8 cellular contexts compared by ENCODE assay signal in genomic region chr5:37249820-37250175, GRCh38. TPM values are rescaled to one million over a fixed set of nuclear protein-coding genes. Genes with fewer than 3 reads are reported as not detected.
DNase-seq lines count a peak whose midpoint lies in the region; ATAC-seq, FAIRE-seq and TF ChIP-seq lines count a peak whose summit lies in the region.

No MANE protein-coding gene starts in this region.

- H3K9me3 ChIP-seq in uterus, result no peaks in the 10 kb centered on the region

- FAIRE-seq in bronchial epithelial cell (lab: Jason Lieb, UNC), result no peak

- H3K27ac Mint-ChIP-seq in activated naive CD4-positive, alpha-beta T cell treated with anti-CD3 and anti-CD28 coated beads, Interleukin-2, amount 10 ng/mL, durations not matched to agents 7 days and 5 days, result peak overlapping the region; percentile 76

- no peaks in the 10 kb centered on the region for H3K36me3 ChIP-seq in bronchial epithelial cell (ENCODE audit: control insufficient read depth, insufficient read depth, low read length)
- no peaks in the 10 kb centered on the region for H3K36me3 ChIP-seq in uterus

- no peak for TF ChIP-seq CTCF in bronchial epithelial cell (IDR thresholded peaks at IDR 0.05; ENCODE audit: insufficient read depth, low read length, severe bottlenecking)
- TF ChIP-seq CTCF in uterus (IDR thresholded peaks at IDR 0.05), result no peak

- TF ChIP-seq POLR2A in uterus (IDR thresholded peaks at IDR 0.05), result no peak

- peak overlapping the region; percentile 81 to 90 for H3K27ac ChIP-seq in uterus

- ATAC-seq in GM19463 (IDR thresholded peaks at IDR 0.05; ENCODE audit: unreplicated experiment), result no peak
- ATAC-seq in HG03159 (IDR thresholded peaks at IDR 0.05; ENCODE audit: unreplicated experiment), result no peak

- intact Hi-C loops in uterus (cut with DNase I; ENCODE audit: low total_unique reads), result no loop called here

- CTCF ChIA-PET in activated naive CD4-positive, alpha-beta T cell treated with anti-CD3 and anti-CD28 coated beads, Interleukin-2, amount 10 ng/mL, durations not matched to agents 7 days and 5 days (lab: Charles Lee), result no interaction called here

- H3K27me3 ChIP-seq in bronchial epithelial cell (ENCODE audit: control insufficient read depth, insufficient read depth, low read length) (no peaks in the 10 kb centered on the region), uterus (no peaks in the 10 kb centered on the region)

- H3K27me3 Mint-ChIP-seq in activated naive CD4-positive, alpha-beta T cell treated with anti-CD3 and anti-CD28 coated beads, Interleukin-2, amount 10 ng/mL, durations not matched to agents 7 days and 5 days, result no peaks in the 10 kb centered on the region

- H3K36me3 Mint-ChIP-seq in activated naive CD4-positive, alpha-beta T cell treated with anti-CD3 and anti-CD28 coated beads, Interleukin-2, amount 10 ng/mL, durations not matched to agents 7 days and 5 days, result peaks cover 2% of the 10 kb centered on the region

- H3K4me3 Mint-ChIP-seq in activated naive CD4-positive, alpha-beta T cell treated with anti-CD3 and anti-CD28 coated beads, Interleukin-2, amount 10 ng/mL, durations not matched to agents 7 days and 5 days, result peak overlapping the region; percentile 81

- H3K4me3 ChIP-seq in bronchial epithelial cell (ENCODE audit: low read depth, low read length) (peak overlapping the region; percentile 79), uterus (peak overlapping the region; percentile 77 to 78)

- DNase-seq in activated naive CD4-positive, alpha-beta T cell treated with anti-CD3 and anti-CD28 coated beads, Interleukin-2, amount 10 ng/mL, durations not matched to agents 7 days and 5 days, result no peak
- DNase-seq in activated naive CD4-positive, alpha-beta T cell treated with Interleukin-2 at 50 U/mL for 16 hours, result no peak
- no peak for DNase-seq in bronchial epithelial cell (ENCODE audit: low read depth)
- peak; percentile 9 for DNase-seq in medulla oblongata (ENCODE audit: extremely low spot score)
- no peak for DNase-seq in uterus
- DNase-seq in middle frontal gyrus (ENCODE audit: extremely low spot score, low spot score), result no peak

- H3K4me1 Mint-ChIP-seq in activated naive CD4-positive, alpha-beta T cell treated with anti-CD3 and anti-CD28 coated beads, Interleukin-2, amount 10 ng/mL, durations not matched to agents 7 days and 5 days, result peaks cover 27% of the 10 kb centered on the region

- peaks cover 0 to 9% of the 10 kb centered on the region in 2 donors for H3K4me1 ChIP-seq in uterus

- H3K9me3 Mint-ChIP-seq in activated naive CD4-positive, alpha-beta T cell treated with anti-CD3 and anti-CD28 coated beads, Interleukin-2, amount 10 ng/mL, durations not matched to agents 7 days and 5 days, result peaks cover 9% of the 10 kb centered on the region

RNA-seq across cellular contexts. Expression of gene CPLANE1, which starts 0.6 kb away (rescaled TPM):
- total RNA-seq in bronchial epithelial cell, result 8.2 and 12.8 TPM in 2 replicates
- total RNA-seq in uterus, result 10 to 100 TPM; 22.4 to 68.2 (median 35.9) TPM
